1 cellular context compared by ENCODE assay signal in the genomic region with DNA sequence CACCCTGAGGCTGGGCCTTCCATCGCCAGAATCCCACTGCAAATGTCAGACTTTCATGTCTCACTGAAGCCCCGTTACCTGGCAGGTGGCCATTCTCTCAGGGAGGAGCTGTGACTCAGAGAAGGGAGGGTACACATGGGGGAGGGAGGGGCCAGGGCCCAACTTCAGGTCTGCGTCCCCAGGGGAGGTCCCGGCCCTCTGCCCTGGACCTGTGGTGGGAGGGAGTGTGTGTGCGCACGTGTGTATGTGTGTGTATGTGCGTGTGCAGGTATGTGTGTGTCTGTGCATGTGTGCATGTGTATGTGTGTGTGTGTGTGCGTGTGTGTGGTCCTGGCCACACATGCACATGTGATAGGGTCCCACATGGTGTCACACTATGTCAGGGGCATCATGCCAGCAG.
TF ChIP-seq lines count a peak whose summit lies in the region.

No MANE protein-coding gene starts in this region.

TF ChIP-seq in HEK293, 187 proteins besides CTCF, POLR2A, EP300 and RAD21 (continued from another document):
- TF ChIP-seq KLF17 (tag by site-specific recombination; IDR thresholded peaks at IDR 0.05), result peak; percentile 88
- TF ChIP-seq SP3 (tag by site-specific recombination; IDR thresholded peaks at IDR 0.05), result no peak
- no peak for TF ChIP-seq ZNF248 (tag by site-specific recombination; IDR thresholded peaks at IDR 0.05)
- TF ChIP-seq ZNF658 (tag by site-specific recombination; IDR thresholded peaks at IDR 0.05), result no peak
- TF ChIP-seq PATZ1 (tag by site-specific recombination; IDR thresholded peaks at IDR 0.05), result 0 out of 2 replicates have a peak, but pooled peaks have one; percentile 27
- no peak for TF ChIP-seq ZNF311 (tag by site-specific recombination; IDR thresholded peaks at IDR 0.05; ENCODE audit: borderline replicate concordance)
- TF ChIP-seq, protein P1, sequence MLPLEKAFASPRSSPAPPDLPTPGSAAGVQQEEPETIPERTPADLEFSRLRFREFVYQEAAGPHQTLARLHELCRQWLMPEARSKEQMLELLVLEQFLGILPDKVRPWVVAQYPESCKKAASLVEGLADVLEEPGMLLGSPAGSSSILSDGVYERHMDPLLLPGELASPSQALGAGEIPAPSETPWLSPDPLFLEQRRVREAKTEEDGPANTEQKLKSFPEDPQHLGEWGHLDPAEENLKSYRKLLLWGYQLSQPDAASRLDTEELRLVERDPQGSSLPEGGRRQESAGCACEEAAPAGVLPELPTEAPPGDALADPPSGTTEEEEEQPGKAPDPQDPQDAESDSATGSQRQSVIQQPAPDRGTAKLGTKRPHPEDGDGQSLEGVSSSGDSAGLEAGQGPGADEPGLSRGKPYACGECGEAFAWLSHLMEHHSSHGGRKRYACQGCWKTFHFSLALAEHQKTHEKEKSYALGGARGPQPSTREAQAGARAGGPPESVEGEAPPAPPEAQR (tag by site-specific recombination; IDR thresholded peaks at IDR 0.05), result no peak
- peak; percentile 31; the same call in 1 of the 2 replicates for TF ChIP-seq GLIS1 (tag by site-specific recombination; IDR thresholded peaks at IDR 0.05)
